Comparison of ENCODE assay signal across 1 cellular context in the genomic region with DNA sequence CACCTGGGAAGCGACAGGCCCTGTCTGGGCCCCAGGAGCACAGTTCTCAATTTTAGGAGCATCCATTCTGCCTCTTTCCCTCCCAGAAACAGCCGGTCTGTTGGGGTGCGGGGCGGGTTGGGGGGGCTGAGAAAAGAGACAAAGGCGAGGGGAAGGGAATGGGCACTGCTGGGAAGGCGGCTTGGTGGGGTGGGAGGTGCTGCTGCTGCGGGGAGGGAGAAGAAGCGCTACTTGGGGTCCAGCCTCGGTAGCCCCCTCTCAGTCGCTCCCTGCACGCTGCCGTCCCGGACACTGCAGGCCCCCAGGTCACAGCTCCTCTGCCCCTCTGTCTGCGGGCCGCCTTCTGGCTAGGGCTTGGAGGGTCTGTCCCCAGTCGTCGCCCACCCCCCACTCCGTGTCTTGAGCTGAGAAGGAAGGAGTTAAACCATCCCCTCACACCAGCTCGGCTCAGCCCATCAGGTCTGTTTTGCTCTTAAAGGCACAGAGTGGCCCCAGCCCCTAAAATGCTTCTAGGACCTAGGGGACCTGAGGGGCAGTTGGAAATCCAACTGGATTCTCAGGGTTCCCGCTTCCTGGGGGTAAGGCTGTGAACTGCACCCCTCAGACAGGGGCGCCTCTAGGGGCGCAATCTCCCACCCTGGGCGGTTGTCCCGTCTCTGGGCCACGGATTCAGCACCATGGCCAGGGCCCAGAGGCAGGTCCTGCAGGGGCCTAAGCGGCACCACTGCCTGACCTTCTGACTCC.
TF ChIP-seq lines count a peak whose summit lies in the region.

No MANE protein-coding gene starts in this region.

TF ChIP-seq in HepG2, 621 proteins besides CTCF, POLR2A, EP300 and RAD21 (continued from another document and continues in another):
- TF ChIP-seq, protein P1, sequence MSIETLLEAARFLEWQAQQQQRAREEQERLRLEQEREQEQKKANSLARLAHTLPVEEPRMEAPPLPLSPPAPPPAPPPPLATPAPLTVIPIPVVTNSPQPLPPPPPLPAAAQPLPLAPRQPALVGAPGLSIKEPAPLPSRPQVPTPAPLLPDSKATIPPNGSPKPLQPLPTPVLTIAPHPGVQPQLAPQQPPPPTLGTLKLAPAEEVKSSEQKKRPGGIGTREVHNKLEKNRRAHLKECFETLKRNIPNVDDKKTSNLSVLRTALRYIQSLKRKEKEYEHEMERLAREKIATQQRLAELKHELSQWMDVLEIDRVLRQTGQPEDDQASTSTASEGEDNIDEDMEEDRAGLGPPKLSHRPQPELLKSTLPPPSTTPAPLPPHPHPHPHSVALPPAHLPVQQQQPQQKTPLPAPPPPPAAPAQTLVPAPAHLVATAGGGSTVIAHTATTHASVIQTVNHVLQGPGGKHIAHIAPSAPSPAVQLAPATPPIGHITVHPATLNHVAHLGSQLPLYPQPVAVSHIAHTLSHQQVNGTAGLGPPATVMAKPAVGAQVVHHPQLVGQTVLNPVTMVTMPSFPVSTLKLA (IDR thresholded peaks at IDR 0.05), result no peak
- peak; percentile 80 to 82 for TF ChIP-seq HMGXB4 (CRISPR knock-in tag; IDR thresholded peaks at IDR 0.05; ENCODE audit: borderline replicate concordance in 1 of 2, low read depth in 1 of 2)
- TF ChIP-seq ZNF292 (CRISPR knock-in tag; IDR thresholded peaks at IDR 0.05; ENCODE audit: borderline replicate concordance, low read depth), result no peak
- TF ChIP-seq TAF15 (IDR thresholded peaks at IDR 0.05; ENCODE audit: low read depth, low read length, poor library complexity, severe bottlenecking), result peak; percentile 80
- peak; percentile 95 for TF ChIP-seq TFE3 (CRISPR knock-in tag; IDR thresholded peaks at IDR 0.05)
- TF ChIP-seq, protein P2, sequence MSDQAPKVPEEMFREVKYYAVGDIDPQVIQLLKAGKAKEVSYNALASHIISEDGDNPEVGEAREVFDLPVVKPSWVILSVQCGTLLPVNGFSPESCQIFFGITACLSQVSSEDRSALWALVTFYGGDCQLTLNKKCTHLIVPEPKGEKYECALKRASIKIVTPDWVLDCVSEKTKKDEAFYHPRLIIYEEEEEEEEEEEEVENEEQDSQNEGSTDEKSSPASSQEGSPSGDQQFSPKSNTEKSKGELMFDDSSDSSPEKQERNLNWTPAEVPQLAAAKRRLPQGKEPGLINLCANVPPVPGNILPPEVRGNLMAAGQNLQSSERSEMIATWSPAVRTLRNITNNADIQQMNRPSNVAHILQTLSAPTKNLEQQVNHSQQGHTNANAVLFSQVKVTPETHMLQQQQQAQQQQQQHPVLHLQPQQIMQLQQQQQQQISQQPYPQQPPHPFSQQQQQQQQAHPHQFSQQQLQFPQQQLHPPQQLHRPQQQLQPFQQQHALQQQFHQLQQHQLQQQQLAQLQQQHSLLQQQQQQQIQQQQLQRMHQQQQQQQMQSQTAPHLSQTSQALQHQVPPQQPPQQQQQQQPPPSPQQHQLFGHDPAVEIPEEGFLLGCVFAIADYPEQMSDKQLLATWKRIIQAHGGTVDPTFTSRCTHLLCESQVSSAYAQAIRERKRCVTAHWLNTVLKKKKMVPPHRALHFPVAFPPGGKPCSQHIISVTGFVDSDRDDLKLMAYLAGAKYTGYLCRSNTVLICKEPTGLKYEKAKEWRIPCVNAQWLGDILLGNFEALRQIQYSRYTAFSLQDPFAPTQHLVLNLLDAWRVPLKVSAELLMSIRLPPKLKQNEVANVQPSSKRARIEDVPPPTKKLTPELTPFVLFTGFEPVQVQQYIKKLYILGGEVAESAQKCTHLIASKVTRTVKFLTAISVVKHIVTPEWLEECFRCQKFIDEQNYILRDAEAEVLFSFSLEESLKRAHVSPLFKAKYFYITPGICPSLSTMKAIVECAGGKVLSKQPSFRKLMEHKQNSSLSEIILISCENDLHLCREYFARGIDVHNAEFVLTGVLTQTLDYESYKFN (CRISPR knock-in tag; conservative IDR thresholded peaks at IDR 0.05), result peak; percentile 60; the same call in 1 of the 2 replicates
- TF ChIP-seq, protein P3, sequence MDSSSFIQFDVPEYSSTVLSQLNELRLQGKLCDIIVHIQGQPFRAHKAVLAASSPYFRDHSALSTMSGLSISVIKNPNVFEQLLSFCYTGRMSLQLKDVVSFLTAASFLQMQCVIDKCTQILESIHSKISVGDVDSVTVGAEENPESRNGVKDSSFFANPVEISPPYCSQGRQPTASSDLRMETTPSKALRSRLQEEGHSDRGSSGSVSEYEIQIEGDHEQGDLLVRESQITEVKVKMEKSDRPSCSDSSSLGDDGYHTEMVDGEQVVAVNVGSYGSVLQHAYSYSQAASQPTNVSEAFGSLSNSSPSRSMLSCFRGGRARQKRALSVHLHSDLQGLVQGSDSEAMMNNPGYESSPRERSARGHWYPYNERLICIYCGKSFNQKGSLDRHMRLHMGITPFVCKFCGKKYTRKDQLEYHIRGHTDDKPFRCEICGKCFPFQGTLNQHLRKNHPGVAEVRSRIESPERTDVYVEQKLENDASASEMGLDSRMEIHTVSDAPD (CRISPR knock-in tag; IDR thresholded peaks at IDR 0.05), result no peak
- TF ChIP-seq FOSL2 (CRISPR knock-in tag; IDR thresholded peaks at IDR 0.05), result peak; percentile 83
- TF ChIP-seq SRSF9 (IDR thresholded peaks at IDR 0.05; ENCODE audit: borderline replicate concordance, insufficient read depth, low read depth, low read length, poor library complexity, severe bottlenecking), result no peak
- peak; percentile 91 for TF ChIP-seq SAP130 (CRISPR knock-in tag; IDR thresholded peaks at IDR 0.05; ENCODE audit: low read depth)
- peak; percentile 100 for TF ChIP-seq XRCC5 (optimal IDR thresholded peaks at IDR 0.05; ENCODE audit: low read length)
- peak; percentile 75 for TF ChIP-seq ZNF687 (CRISPR knock-in tag; IDR thresholded peaks at IDR 0.05)
- no peak for TF ChIP-seq POLR2AphosphoS2 (IDR thresholded peaks at IDR 0.05; ENCODE audit: low read depth, low read length)
- TF ChIP-seq SP2 (CRISPR knock-in tag; IDR thresholded peaks at IDR 0.05), result no peak
- TF ChIP-seq ZNF614 (CRISPR knock-in tag; IDR thresholded peaks at IDR 0.05; ENCODE audit: borderline replicate concordance), result peak; percentile 97
- TF ChIP-seq ZNF275 (CRISPR knock-in tag; IDR thresholded peaks at IDR 0.05; ENCODE audit: borderline replicate concordance), result peak; percentile 95; the same call in 1 of the 2 replicates
- peak; percentile 100 for TF ChIP-seq SMAD3 (CRISPR knock-in tag; IDR thresholded peaks at IDR 0.05)
- peak; percentile 74 for TF ChIP-seq FOXA3 (CRISPR knock-in tag; IDR thresholded peaks at IDR 0.05)
- TF ChIP-seq, protein P4, sequence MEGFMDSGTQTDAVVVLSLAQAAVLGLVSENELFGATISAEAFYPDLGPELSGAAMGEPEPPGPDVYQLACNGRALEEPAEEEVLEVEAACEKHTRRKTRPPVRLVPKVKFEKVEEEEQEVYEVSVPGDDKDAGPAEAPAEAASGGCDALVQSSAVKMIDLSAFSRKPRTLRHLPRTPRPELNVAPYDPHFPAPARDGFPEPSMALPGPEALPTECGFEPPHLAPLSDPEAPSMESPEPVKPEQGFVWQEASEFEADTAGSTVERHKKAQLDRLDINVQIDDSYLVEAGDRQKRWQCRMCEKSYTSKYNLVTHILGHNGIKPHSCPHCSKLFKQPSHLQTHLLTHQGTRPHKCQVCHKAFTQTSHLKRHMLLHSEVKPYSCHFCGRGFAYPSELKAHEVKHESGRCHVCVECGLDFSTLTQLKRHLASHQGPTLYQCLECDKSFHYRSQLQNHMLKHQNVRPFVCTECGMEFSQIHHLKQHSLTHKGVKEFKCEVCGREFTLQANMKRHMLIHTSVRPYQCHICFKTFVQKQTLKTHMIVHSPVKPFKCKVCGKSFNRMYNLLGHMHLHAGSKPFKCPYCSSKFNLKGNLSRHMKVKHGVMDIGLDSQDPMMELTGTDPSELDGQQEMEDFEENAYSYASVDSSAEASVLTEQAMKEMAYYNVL (CRISPR knock-in tag; IDR thresholded peaks at IDR 0.05; ENCODE audit: borderline replicate concordance), result peak; percentile 92
- 0 out of 2 replicates have a peak, but pooled peaks have one; percentile 58 for TF ChIP-seq ZNF17 (CRISPR knock-in tag; IDR thresholded peaks at IDR 0.05)
- TF ChIP-seq KDM6A (CRISPR knock-in tag; IDR thresholded peaks at IDR 0.05; ENCODE audit: low read depth), result no peak
- TF ChIP-seq CAMTA2 (CRISPR knock-in tag; IDR thresholded peaks at IDR 0.05; ENCODE audit: borderline replicate concordance), result peak; percentile 99
- peak; percentile 96 for TF ChIP-seq TP53 (CRISPR knock-in tag; conservative IDR thresholded peaks at IDR 0.05)
- no peak for TF ChIP-seq ARID2 (CRISPR knock-in tag; IDR thresholded peaks at IDR 0.05; ENCODE audit: borderline replicate concordance)
- TF ChIP-seq ZSCAN25 (CRISPR knock-in tag; IDR thresholded peaks at IDR 0.05), result peak; percentile 87; the same call in 1 of the 2 replicates
- peak; percentile 53 for TF ChIP-seq NFYB (CRISPR knock-in tag; IDR thresholded peaks at IDR 0.05)
- no peak for TF ChIP-seq RBFOX2 (IDR thresholded peaks at IDR 0.05; ENCODE audit: low read depth, low read length)
- TF ChIP-seq ZBTB49 (CRISPR knock-in tag; IDR thresholded peaks at IDR 0.05; ENCODE audit: borderline replicate concordance), result peak; percentile 98
- TF ChIP-seq SKI (IDR thresholded peaks at IDR 0.05; ENCODE audit: partially characterized antibody), result no peak
